Comparison of ENCODE assay signal across 19 cellular contexts in genomic region chr1:3469849-3470649, GRCh38. TPM values are rescaled to one million over a fixed set of nuclear protein-coding genes. Genes with fewer than 3 reads are reported as not detected.
A peak's percentile ranks its signal among the peaks of the same experiment; 100 is the strongest.
DNase-seq lines count a peak whose midpoint lies in the region; ATAC-seq, FAIRE-seq and TF ChIP-seq lines count a peak whose summit lies in the region.
"Had no signal": no experiment of that assay in that cellular context is flagged by ENCODE, and none has a peak within 500 bp of the region (broad histone marks: within the 10 kb centered on the region; RNA-seq: fewer than 3 reads in every experiment).

No MANE protein-coding gene starts in this region.

- no peak overlapping the region for H3K9ac ChIP-seq in HepG2 (ENCODE audit: insufficient read depth, low read depth, low read length)

- peaks cover 7% of the 10 kb centered on the region; the same call in 1 of the 2 replicates for H3F3A ChIP-seq in PC-9 (ENCODE audit: insufficient read depth, low read depth)

- H3K4me1 Mint-ChIP-seq in stimulated activated memory B cell treated with anti-CD40 and anti-IgM and Interleukin-4, amounts not matched to agents 10 μg/mL and 1 μg/mL and 100 μg/mL, for 72 hours, result peaks cover 14% of the 10 kb centered on the region

- no peak overlapping the region for H3K4me2 ChIP-seq in HepG2 (ENCODE audit: low read depth, low read length)
- no peak overlapping the region for H3K4me2 ChIP-seq in PC-9

- no peak overlapping the region for H3K4me3 Mint-ChIP-seq in stimulated activated memory B cell treated with anti-CD40 and anti-IgM and Interleukin-4, amounts not matched to agents 10 μg/mL and 1 μg/mL and 100 μg/mL, for 72 hours
- H3K4me3 Mint-ChIP-seq: naive thymus-derived CD8-positive, alpha-beta T cell; T-helper 2 cell treated with Interferon-gamma antibody and Interleukin-4, amounts not matched to agents 5 μg/mL and 100 μg/mL, for 36 hours had no signal

- CTCF ChIA-PET in HEK293 (lab: Yijun Ruan, JAX), result interaction anchor here (1.5 kb wide), 1 partner anchor 151 kb away, joined by 3 read pairs; no protein-coding TSS in a partner anchor
- CTCF ChIA-PET in HepG2 (lab: Yijun Ruan, JAX; ENCODE audit: low intra/inter-chr PET ratio, low total read pairs), result no interaction called here
- CTCF ChIA-PET in PC-9 (lab: Charles Lee), result no interaction called here

- peaks cover 0 to 10% of the 10 kb centered on the region in 2 experiments; a peak in 1 of 3 replicates for H3K36me3 ChIP-seq in HEK293 (ENCODE audit: control insufficient read depth in 2 of 2, insufficient read depth in 1 of 2, low read length in 2 of 2)
- peaks cover 21% of the 10 kb centered on the region for H3K36me3 ChIP-seq in WERI-Rb-1
- H3K36me3 ChIP-seq in HepG2 (replicated peaks in 1 of 2; ENCODE audit: control insufficient read depth in 1 of 2, insufficient read depth in 2 of 2, low read length in 2 of 2), result peaks cover 9 to 14% of the 10 kb centered on the region in 2 experiments; a peak in 3 of 5 replicates
- H3K36me3 ChIP-seq in PC-9 (ENCODE audit: low read depth), result no peaks in the 10 kb centered on the region
- H3K36me3 ChIP-seq: SJCRH30 had no signal

- no peaks in the 10 kb centered on the region for H3K9me2 ChIP-seq in PC-9 (ENCODE audit: insufficient read depth)

- no peak overlapping the region for H2AFZ ChIP-seq in HepG2 (ENCODE audit: low read length)
- H2AFZ ChIP-seq in PC-9, result no peak overlapping the region

- H3K79me2 ChIP-seq in HepG2 (ENCODE audit: insufficient read depth, low read length) (no peaks in the 10 kb centered on the region), PC-9 (ENCODE audit: low read depth) (no peaks in the 10 kb centered on the region)

- intact Hi-C loops in HepG2 (cut with micrococcal nuclease; ENCODE audit: unreplicated experiment), result no loop called here
- intact Hi-C loops in PC-9 (cut with micrococcal nuclease; ENCODE audit: unreplicated experiment), result no loop called here
- intact Hi-C loops in posterior vena cava (cut with DNase I), result no loop called here

- H3K27ac Mint-ChIP-seq in stimulated activated memory B cell treated with anti-CD40 and anti-IgM and Interleukin-4, amounts not matched to agents 10 μg/mL and 1 μg/mL and 100 μg/mL, for 72 hours, result no peak overlapping the region
- H3K27ac Mint-ChIP-seq: naive thymus-derived CD8-positive, alpha-beta T cell; T-helper 2 cell treated with Interferon-gamma antibody and Interleukin-4, amounts not matched to agents 5 μg/mL and 100 μg/mL, for 36 hours had no signal

- no TSS peak for BruUV-seq in HepG2 (replicated peaks; lab: Mats Ljungman, UMichigan)
- BruUV-seq in PC-9 (replicated peaks; lab: Mats Ljungman, UMichigan), result no TSS peak

- DNase-seq in WERI-Rb-1, result no peak
- no peak for DNase-seq in HepG2 (ENCODE audit: low spot score)
- DNase-seq in PC-9, result no peak
- DNase-seq in effector CD8-positive, alpha-beta T cell (lab: John Stamatoyannopoulos, UW), result no peak
- no peak for DNase-seq in posterior vena cava (ENCODE audit: low spot score)
- DNase-seq: activated CD8-positive, alpha-beta memory T cell treated with anti-CD3 and anti-CD28 coated beads, Interleukin-2, amount 50 U/mL, for 48 hours; activated naive CD4-positive, alpha-beta T cell; foreskin melanocyte; GF-D8; NCI-H2029; NCI-H510A; SJCRH30 had no signal

- no peak for ATAC-seq in HepG2
- ATAC-seq in stimulated activated memory B cell treated with anti-CD40 and anti-IgM and Interleukin-4, amounts not matched to agents 10 μg/mL and 1 μg/mL and 100 μg/mL, for 72 hours, result peak; percentile 6
- ATAC-seq: K562; naive thymus-derived CD8-positive, alpha-beta T cell had no signal

- H3K27me3 ChIP-seq in WERI-Rb-1 (ENCODE audit: insufficient read depth, low read depth, severe bottlenecking) (no peaks in the 10 kb centered on the region), HepG2 (ENCODE audit: control insufficient read depth in 1 of 2, insufficient read depth in 2 of 2, low read length in 2 of 2) (no peaks in the 10 kb centered on the region), PC-9 (ENCODE audit: insufficient read depth, low read depth) (no peaks in the 10 kb centered on the region)

- peaks cover 43% of the 10 kb centered on the region for H3K27me3 Mint-ChIP-seq in stimulated activated memory B cell treated with anti-CD40 and anti-IgM and Interleukin-4, amounts not matched to agents 10 μg/mL and 1 μg/mL and 100 μg/mL, for 72 hours

- H3K4me3 ChIP-seq in HEK293 (ENCODE audit: low read depth, low read length) (no peak overlapping the region), WERI-Rb-1 (ENCODE audit: low read depth, low read length) (no peak overlapping the region), HepG2 (replicated peaks in 1 of 3; ENCODE audit: insufficient read depth in 1 of 3, low read depth in 2 of 3, low read length in 3 of 3) (no peak overlapping the region), PC-9 (no peak overlapping the region)
- H3K4me3 ChIP-seq: K562, SJCRH30 had no signal

- peaks cover 3% of the 10 kb centered on the region for H3K9me3 Mint-ChIP-seq in stimulated activated memory B cell treated with anti-CD40 and anti-IgM and Interleukin-4, amounts not matched to agents 10 μg/mL and 1 μg/mL and 100 μg/mL, for 72 hours
- H3K9me3 Mint-ChIP-seq: naive thymus-derived CD8-positive, alpha-beta T cell; T-helper 2 cell treated with Interferon-gamma antibody and Interleukin-4, amounts not matched to agents 5 μg/mL and 100 μg/mL, for 36 hours had no signal

- H3K36me3 Mint-ChIP-seq in stimulated activated memory B cell treated with anti-CD40 and anti-IgM and Interleukin-4, amounts not matched to agents 10 μg/mL and 1 μg/mL and 100 μg/mL, for 72 hours, result no peaks in the 10 kb centered on the region
- H3K36me3 Mint-ChIP-seq: naive thymus-derived CD8-positive, alpha-beta T cell had no signal

- H3K27ac ChIP-seq in HEK293 (ENCODE audit: extremely low read depth, low read depth, low read length), result no peak overlapping the region
- H3K27ac ChIP-seq in WERI-Rb-1, result peak overlapping the region; percentile 92
- H3K27ac ChIP-seq in HepG2 (ENCODE audit: extremely low read length, insufficient read depth, low read length), result peak overlapping the region; percentile 96
- H3K27ac ChIP-seq in PC-9, result no peak overlapping the region
- H3K27ac ChIP-seq: epithelial cell of prostate, SJCRH30 had no signal

- no peak for TF ChIP-seq RAD21 in HepG2 (CRISPR knock-in tag; IDR thresholded peaks at IDR 0.05)

- in situ Hi-C loops in HepG2 (cut with HindIII; ENCODE audit: extremely low pct_ligation_motif_present, low pct_unique_long_range_greater_than_20kb), result no loop called here

- H4K20me1 ChIP-seq in HepG2 (ENCODE audit: insufficient read depth, low read length), result no peaks in the 10 kb centered on the region
- no peaks in the 10 kb centered on the region; the same call in 1 of the 2 replicates for H4K20me1 ChIP-seq in PC-9 (ENCODE audit: insufficient read depth)

- H3K9me3 ChIP-seq in HEK293 (ENCODE audit: control insufficient read depth, insufficient read depth, low read depth, low read length) (no peaks in the 10 kb centered on the region), WERI-Rb-1 (ENCODE audit: severe bottlenecking) (no peaks in the 10 kb centered on the region), HepG2 (ENCODE audit: low read length) (no peaks in the 10 kb centered on the region), PC-9 (ENCODE audit: insufficient read depth, low read depth) (no peaks in the 10 kb centered on the region)
- H3K9me3 ChIP-seq: SJCRH30 had no signal

- TF ChIP-seq EP300 in HepG2 (IDR thresholded peaks at IDR 0.05; ENCODE audit: low read depth in 2 of 2, low read length in 2 of 2) (no peak), HepG2 (CRISPR knock-in tag; IDR thresholded peaks at IDR 0.05; ENCODE audit: borderline replicate concordance) (no peak)

- TF ChIP-seq CTCF in HEK293 (tag by site-specific recombination; IDR thresholded peaks at IDR 0.05), result no peak
- TF ChIP-seq CTCF in WERI-Rb-1 (IDR thresholded peaks at IDR 0.05; ENCODE audit: low read depth, low read length), result no peak
- no peak for TF ChIP-seq CTCF in HepG2 (CRISPR knock-in tag; IDR thresholded peaks at IDR 0.05)
- TF ChIP-seq CTCF in PC-9 (conservative IDR thresholded peaks at IDR 0.05), result no peak

- no peak for TF ChIP-seq POLR2A in HepG2 (IDR thresholded peaks at IDR 0.05; ENCODE audit: insufficient read depth in 1 of 2, low read depth in 2 of 2, low read length in 2 of 2)

- H3K4me1 ChIP-seq in HEK293 (ENCODE audit: control insufficient read depth, insufficient read depth, low read length), result no peaks in the 10 kb centered on the region
- H3K4me1 ChIP-seq in HepG2 (ENCODE audit: insufficient read depth, low read length), result peaks cover 26% of the 10 kb centered on the region
- H3K4me1 ChIP-seq in PC-9 (replicated peaks; ENCODE audit: insufficient read depth), result no peaks in the 10 kb centered on the region

- WGBS in HepG2 (ENCODE audit: low lambda C conversion rate), result 93% methylated on average over 15 of the region's 17 CpGs

- no peak for FAIRE-seq in HepG2 (lab: Jason Lieb, UNC)
- FAIRE-seq: GM12891, K562 had no signal

- POLR2A ChIA-PET in HEK293 (lab: Yijun Ruan, JAX), result no interaction called here
- POLR2A ChIA-PET in HepG2 (lab: Yijun Ruan, JAX), result no interaction called here
- POLR2A ChIA-PET in PC-9 (lab: Charles Lee; ENCODE audit: unreplicated experiment), result no interaction called here

TF ChIP-seq in HepG2, 621 proteins besides CTCF, POLR2A, EP300 and RAD21 (continues in another document):
- TF ChIP-seq AGO2 (optimal IDR thresholded peaks at IDR 0.05; ENCODE audit: low read depth, low read length), result peak; percentile 9

RNA-seq across cellular contexts. Expression of gene ARHGEF16, which starts 15.6 kb away (rescaled TPM):
- total RNA-seq in HepG2 (2016; rRNA removed; fragmentation: Illumina TruSeq; extraction: Trizol) (15.9 and 20.3 TPM in 2 replicates), PC-9 (2021) (25.1 and 29.1 TPM in 2 replicates), posterior vena cava (under 1 TPM; 0.29 to 0.32 TPM)
- 6.0 and 6.6 TPM in 2 replicates for total RNA-seq in HepG2 (2016; cell fraction: cytosol; rRNA removed; fragmentation: Illumina TruSeq; extraction: Trizol; ENCODE audit: low read depth)
- total RNA-seq in HepG2 (2016; cell fraction: insoluble cytoplasmic fraction; rRNA removed; fragmentation: Illumina TruSeq; extraction: Trizol), result 14.5 and 24.2 TPM in 2 replicates
- 7.4 and 7.6 TPM in 2 replicates for total RNA-seq in HepG2 (2016; cell fraction: membrane; rRNA removed; fragmentation: Illumina TruSeq; extraction: Trizol)
- 21.4 and 22.0 TPM in 2 replicates for total RNA-seq in HepG2 (2016; cell fraction: nucleus; rRNA removed; fragmentation: Illumina TruSeq; extraction: Trizol)
- polyA plus RNA-seq in HepG2 (2011; rRNA removed), result 39.9 and 59.7 TPM in 2 replicates
- polyA plus RNA-seq in HepG2 (2011; cell fraction: cytosol; rRNA removed), result 23.3 and 35.8 TPM in 2 replicates
- 382 and 454 TPM in 2 replicates for polyA plus RNA-seq in HepG2 (2011; cell fraction: nucleus; rRNA removed)
- 19.7 and 28.0 TPM in 2 replicates for polyA plus RNA-seq in HepG2 (2012)
- 2.5 and 2.8 TPM in 2 replicates for polyA plus RNA-seq in HepG2 (2016; cell fraction: cytosol; fragmentation: Illumina TruSeq; extraction: Trizol; ENCODE audit: low read depth)
- polyA plus RNA-seq in HepG2 (2016; cell fraction: insoluble cytoplasmic fraction; fragmentation: Illumina TruSeq; extraction: Trizol; ENCODE audit: low read depth), result 12.5 and 17.8 TPM in 2 replicates
- polyA plus RNA-seq in HepG2 (2016; cell fraction: membrane; fragmentation: Illumina TruSeq; extraction: Trizol; ENCODE audit: low read depth), result 4.2 and 4.8 TPM in 2 replicates
- 58.7 and 59.2 TPM in 2 replicates for polyA plus RNA-seq in HepG2 (2016; cell fraction: nucleus; fragmentation: Illumina TruSeq; extraction: Trizol; ENCODE audit: insufficient read depth, low read depth)
- 30.5 and 69.1 TPM in 2 replicates for polyA minus RNA-seq in HepG2 (2011; rRNA and poly(A)+ RNA removed; ENCODE audit: low replicate concordance)
- 13.4 and 17.4 TPM in 2 replicates for polyA minus RNA-seq in HepG2 (2011; cell fraction: cytosol; rRNA and poly(A)+ RNA removed)
- 38.4 and 41.6 TPM in 2 replicates for polyA minus RNA-seq in HepG2 (2011; cell fraction: nucleus; rRNA and poly(A)+ RNA removed)
- total RNA-seq: naive thymus-derived CD8-positive, alpha-beta T cell had no signal
- polyA plus RNA-seq: naive thymus-derived CD8-positive, alpha-beta T cell had no signal

Comparison
In these comparisons a context has a peak if more than half of its experiments do, and no peak if none do; other contexts are left out.
1. H3K27ac ChIP-seq: peak in WERI-Rb-1 (single experiment) and HepG2 (single experiment); none in HEK293 (single experiment) and PC-9 (single experiment).
2. RNA of gene ARHGEF16, which starts 15.6 kb away (total RNA-seq): 25.1 to 29.1 TPM in PC-9 and 6.0 to 24.2 TPM in HepG2; 0.29 to 0.32 TPM in posterior vena cava; every median in the first group is over 4 times any median in the second.